In the genomic region with DNA sequence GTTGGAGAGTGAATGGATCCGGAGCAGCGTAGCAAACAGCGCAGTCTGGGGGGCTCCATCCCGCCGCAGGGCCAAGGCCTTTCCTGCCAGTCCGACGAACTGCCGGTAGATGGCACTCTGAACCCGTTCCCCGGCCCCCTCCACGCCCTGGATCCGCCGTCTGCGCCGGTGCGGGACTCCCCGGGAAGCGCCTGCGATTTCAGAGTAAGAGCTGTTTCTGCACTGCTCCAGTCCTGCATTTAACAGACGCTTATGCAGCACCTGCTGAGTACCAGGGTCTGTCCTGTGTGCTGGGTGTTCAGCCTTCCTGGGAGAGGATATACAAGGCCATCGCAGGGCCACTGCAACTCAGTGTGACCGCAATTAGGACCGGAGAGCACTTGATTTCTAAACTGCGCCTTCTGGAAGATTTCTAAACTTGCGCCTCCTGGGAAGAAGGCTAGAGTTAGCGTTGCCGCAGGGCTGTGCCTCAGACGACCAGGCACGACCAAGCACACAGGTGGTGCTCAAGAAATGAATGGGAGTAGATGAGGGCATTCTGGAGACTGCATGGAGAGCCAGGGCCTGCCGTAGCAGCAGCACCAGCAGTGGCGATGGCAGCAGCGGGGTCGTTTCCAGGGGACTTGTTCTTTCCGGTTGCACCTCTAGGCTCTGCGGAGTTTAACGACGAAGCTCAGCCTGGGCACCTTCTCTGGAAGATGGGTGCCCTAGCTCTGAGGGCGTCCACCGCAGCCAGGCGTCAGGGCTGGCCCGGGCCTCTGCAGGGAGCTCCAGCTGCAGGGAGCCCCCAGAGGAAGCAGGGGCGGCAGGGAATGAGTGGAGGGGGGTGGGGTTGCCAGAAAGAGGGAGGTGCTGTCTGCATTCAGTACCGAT, we compare ENCODE assay signal across 8 cellular contexts. TPM values are rescaled to one million over a fixed set of nuclear protein-coding genes. Genes with fewer than 3 reads are reported as not detected.
DNase-seq lines count a peak whose midpoint lies in the region; ATAC-seq and TF ChIP-seq lines count a peak whose summit lies in the region.

No MANE protein-coding gene starts in this region.

- H3K9me3 ChIP-seq in DOHH2 (ENCODE audit: control insufficient read depth, insufficient read depth, low read length) (no peaks in the 10 kb centered on the region), body of pancreas (no peaks in the 10 kb centered on the region), iPS-20b (ENCODE audit: insufficient read depth, low read depth, low read length) (no peaks in the 10 kb centered on the region)

- H3K79me2 ChIP-seq in DOHH2 (ENCODE audit: control insufficient read depth, low read length): no peaks in the 10 kb centered on the region

- H3K27me3 ChIP-seq in DOHH2 (ENCODE audit: control insufficient read depth, low read length): peaks cover 21% of the 10 kb centered on the region
- peaks cover 63% of the 10 kb centered on the region for H3K27me3 ChIP-seq in H7 (ENCODE audit: control insufficient read depth, insufficient read depth, low read length)
- H3K27me3 ChIP-seq in body of pancreas: peaks cover 0 to 5% of the 10 kb centered on the region in 2 donors
- peaks cover 100% of the 10 kb centered on the region for H3K27me3 ChIP-seq in iPS-20b (ENCODE audit: insufficient read depth, low read length)

- H3K36me3 ChIP-seq in DOHH2 (ENCODE audit: control insufficient read depth, low read length) (no peaks in the 10 kb centered on the region), H7 (replicated peaks; ENCODE audit: control insufficient read depth, insufficient read depth, low read length) (no peaks in the 10 kb centered on the region), body of pancreas (replicated peaks in 1 of 2; ENCODE audit: insufficient read depth in 1 of 2, low read depth in 2 of 2) (no peaks in the 10 kb centered on the region), iPS-20b (ENCODE audit: insufficient read depth, low read depth, low read length) (no peaks in the 10 kb centered on the region)

- H3K4me1 ChIP-seq in DOHH2 (ENCODE audit: control insufficient read depth, low read length) (no peaks in the 10 kb centered on the region; the same call in 1 of the 2 replicates), body of pancreas (peaks cover 10% of the 10 kb centered on the region), iPS-20b (ENCODE audit: insufficient read depth, low read length) (peaks cover 16% of the 10 kb centered on the region; the same call in 1 of the 2 replicates)

- intact Hi-C loops in body of pancreas (cut with DNase I): no loop called here

- DNase-seq in H7 (peak; percentile 96), NCI-H1417 treated with DMSO at 0.1 percent for 48 hours (lab: John Stamatoyannopoulos, UW) (peak; percentile 23), UCSD-AML1 (lab: John Stamatoyannopoulos, UW; ENCODE audit: unreplicated experiment) (peak; percentile 79), body of pancreas (peak; percentile 70 to 76 (median 70)), smooth muscle cell of the brain vasculature (ENCODE audit: low read depth, low spot score) (peak; percentile 37)

- H4K20me1 ChIP-seq in DOHH2 (ENCODE audit: control insufficient read depth, insufficient read depth, low read depth, low read length): no peaks in the 10 kb centered on the region

- H3K4me3 ChIP-seq in DOHH2 (ENCODE audit: low read length) (no peak overlapping the region), H7 (ENCODE audit: insufficient read depth, low read depth, low read length) (peak overlapping the region; percentile 20), body of pancreas (no peak overlapping the region), iPS-20b (ENCODE audit: low read length) (peak overlapping the region; percentile 67)

- no peak overlapping the region for H3K9ac ChIP-seq in iPS-20b (ENCODE audit: low read depth, low read length)

- peak overlapping the region; percentile 32; the same call in 1 of the 2 replicates for H3K4me2 ChIP-seq in DOHH2 (ENCODE audit: low read length)

- peak; percentile 84 for ATAC-seq in body of pancreas
- ATAC-seq in GM18870 (IDR thresholded peaks at IDR 0.05; ENCODE audit: unreplicated experiment): no peak

- TF ChIP-seq POLR2A in body of pancreas (IDR thresholded peaks at IDR 0.05): no peak

- WGBS in body of pancreas, 2 donors: 9 to 16% methylated on average over 7 to 43 of the region's 43 CpGs

- H3K27ac ChIP-seq in DOHH2 (ENCODE audit: low read depth, low read length) (no peak overlapping the region), body of pancreas (no peak overlapping the region), iPS-20b (ENCODE audit: low read length) (no peak overlapping the region)

- TF ChIP-seq CTCF in DOHH2 (IDR thresholded peaks at IDR 0.05; ENCODE audit: low read depth, low read length, poor library complexity, severe bottlenecking) (peak; percentile 73), body of pancreas (IDR thresholded peaks at IDR 0.05) (peak; percentile 70 to 83 (median 77))

- H3K9me2 ChIP-seq in DOHH2 (replicated peaks; ENCODE audit: control insufficient read depth, low read length): no peaks in the 10 kb centered on the region

- H3F3A ChIP-seq in DOHH2 (ENCODE audit: control insufficient read depth, insufficient read depth): no peaks in the 10 kb centered on the region

RNA-seq across cellular contexts. Expression of a gene that starts 14.3 kb away (rescaled TPM):
- total RNA-seq in H7 (2014; rRNA removed; shearing (Covaris generic)): not detected in 2 replicates
- total RNA-seq in body of pancreas: not detected

RNA-seq across cellular contexts. Expression of a gene that starts 19.3 kb away (rescaled TPM):
- total RNA-seq in H7 (2014; rRNA removed; shearing (Covaris generic)): not detected in 2 replicates
- under 1 TPM in 1 of 2 donors, not detected in 1; under 0.01 TPM for total RNA-seq in body of pancreas

Comparison
In these comparisons a context has a peak if more than half of its experiments do, and no peak if none do; other contexts are left out.
1. H3K4me3 ChIP-seq: peak in H7 (single experiment) and iPS-20b (single experiment); none in DOHH2 (single experiment) and body of pancreas (0 of 2).
2. DNase-seq: peak in every context shown above with its lines; median percentile 96 in H7; 79 in UCSD-AML1; 70 in body of pancreas; 37 in smooth muscle cell of the brain vasculature; 23 in NCI-H1417 treated with DMSO at 0.1 percent for 48 hours.